Comparison of ENCODE assay signal across 16 cellular contexts in the genomic region with DNA sequence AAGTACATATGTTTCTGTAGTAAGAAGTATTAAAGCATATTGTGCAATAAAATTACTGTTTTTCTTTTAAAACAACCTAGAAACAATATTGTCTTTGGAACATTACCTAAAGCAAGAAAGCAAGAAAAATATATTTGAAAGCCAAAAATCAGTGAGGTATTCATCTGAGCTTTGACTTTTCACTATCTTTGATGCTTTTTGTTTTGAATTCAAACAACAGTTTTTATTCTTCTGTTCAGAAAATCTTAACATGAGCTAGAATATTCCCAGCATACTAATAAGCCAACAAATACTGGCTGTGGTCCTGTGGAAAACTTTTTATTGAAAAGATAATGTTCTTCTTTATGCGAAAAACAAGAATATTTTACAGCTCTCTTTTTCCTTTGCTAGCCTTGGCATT. TPM values are rescaled to one million over a fixed set of nuclear protein-coding genes. Genes with fewer than 3 reads are reported as not detected.
DNase-seq lines count a peak whose midpoint lies in the region; ATAC-seq lines count a peak whose summit lies in the region.
"Had no signal": no experiment of that assay in that cellular context is flagged by ENCODE, and none has a peak within 500 bp of the region (broad histone marks: within the 10 kb centered on the region; RNA-seq: fewer than 3 reads in every experiment).

No MANE protein-coding gene starts in this region.

- intact Hi-C loops in sciatic nerve (cut with DNase I): no loop called here

- H3K27ac ChIP-seq in cingulate gyrus (ENCODE audit: low read depth, low read length) (peak overlapping the region; percentile 1), iPS-20b (ENCODE audit: low read length) (peak overlapping the region; percentile 26)

- H3K27me3 ChIP-seq in adipocyte (replicated peaks; ENCODE audit: control insufficient read depth, insufficient read depth, low read length) (no peaks in the 10 kb centered on the region), iPS-20b (ENCODE audit: insufficient read depth, low read length) (no peaks in the 10 kb centered on the region)

- H3K9ac ChIP-seq in adipocyte (ENCODE audit: low read length) (no peak overlapping the region), iPS-20b (ENCODE audit: low read depth, low read length) (no peak overlapping the region)

- DNase-seq in adipocyte (ENCODE audit: low read depth) (peak; percentile 50), sciatic nerve (ENCODE audit: low spot score) (no peak), NCI-H2029 (lab: John Stamatoyannopoulos, UW) (no peak)
- no peak for DNase-seq in stimulated activated CD4-positive, alpha-beta T cell treated with anti-CD3 and anti-CD28 coated beads, Interleukin-2, amount 100 ng/mL, for 48 hours
- DNase-seq: COR-L47, GF-D8, HFFc6, NCI-H1417, NCI-H187 treated with DMSO at 0.1 percent for 48 hours, OCI-M1, RPMI8226, SIG-M5 had no signal

- H3K4me3 ChIP-seq in adipocyte (ENCODE audit: low read length) (no peak overlapping the region), iPS-20b (ENCODE audit: low read length) (no peak overlapping the region)

- H3K4me1 ChIP-seq in adipocyte (ENCODE audit: control insufficient read depth, insufficient read depth, low read length) (peaks cover 5% of the 10 kb centered on the region), iPS-20b (ENCODE audit: insufficient read depth, low read length) (peaks cover 26% of the 10 kb centered on the region; the same call in 1 of the 2 replicates)

- H3K36me3 ChIP-seq in adipocyte (ENCODE audit: control insufficient read depth, insufficient read depth, low read length, severe bottlenecking) (no peaks in the 10 kb centered on the region), iPS-20b (ENCODE audit: insufficient read depth, low read depth, low read length) (no peaks in the 10 kb centered on the region)

- H3K9me3 ChIP-seq in adipocyte (ENCODE audit: control insufficient read depth, low read length) (no peaks in the 10 kb centered on the region), iPS-20b (ENCODE audit: insufficient read depth, low read depth, low read length) (no peaks in the 10 kb centered on the region)

- ATAC-seq in sciatic nerve (peak; percentile 64), GM19035 (IDR thresholded peaks at IDR 0.05; ENCODE audit: unreplicated experiment) (no peak), GM21737 (IDR thresholded peaks at IDR 0.05; ENCODE audit: unreplicated experiment) (no peak)

RNA-seq across cellular contexts. Expression of a gene that starts 19.8 kb away (rescaled TPM):
- total RNA-seq in sciatic nerve: 16.8 TPM
